Comparison of ENCODE assay signal across 21 cellular contexts in genomic region chr10:63683223-63683622, GRCh38.
"Had no signal": no experiment of that assay in that cellular context is flagged by ENCODE, and none has a peak within 500 bp of the region (broad histone marks: within the 10 kb centered on the region; RNA-seq: fewer than 3 reads in every experiment).

No MANE protein-coding gene starts in this region.

- ATAC-seq: natural killer cell treated with Interleukin-12 subunit alpha and Interleukin-12 subunit beta and Interleukin-15 and Interleukin-18, amount 100 ng/mL, for 72 hours; right lobe of liver had no signal

- FAIRE-seq: urothelium cell line had no signal

- DNase-seq: activated B cell treated with CpG ODN at 0.5 μM for 24 hours; activated naive CD4-positive, alpha-beta T cell treated with Interleukin-2 at 50 U/mL for 16 hours; activated naive CD8-positive, alpha-beta T cell treated with anti-CD3 and anti-CD28 coated beads for 36 hours; activated T-cell treated with anti-CD3 and anti-CD28 coated beads, Interleukin-2, amount 50 U/mL, for 24 hours; amniotic stem cell; colonic mucosa; heart right ventricle; islet precursor cell; left cardiac atrium; posterior cingulate gyrus; right lobe of liver; stimulated activated CD4-positive, alpha-beta T cell treated with anti-CD3 and anti-CD28 coated beads, Interleukin-1b, Interleukin-23, amount 100 ng/mL, for 48 hours; stomach; T1000 had no signal

- H3K9me3 ChIP-seq: breast epithelium, colonic mucosa, heart right ventricle, neutrophil, right lobe of liver, stomach, suprapubic skin, tibial nerve had no signal

- H3K4me1 ChIP-seq: breast epithelium, colonic mucosa, right lobe of liver had no signal

- H3K4me3 ChIP-seq: breast epithelium, colonic mucosa, heart right ventricle, right lobe of liver, skin epidermis, stomach, suprapubic skin, tibial nerve had no signal

- H3K27me3 ChIP-seq: breast epithelium, colonic mucosa, heart right ventricle, neutrophil, right lobe of liver, stomach, suprapubic skin, tibial nerve had no signal

- H3K27ac ChIP-seq: colonic mucosa, neutrophil, right lobe of liver had no signal

- H3K36me3 ChIP-seq: breast epithelium, colonic mucosa, heart right ventricle, neutrophil, right lobe of liver, stomach, suprapubic skin, tibial nerve had no signal
